ENCODE assay signal across 25 cellular contexts in the genomic region with DNA sequence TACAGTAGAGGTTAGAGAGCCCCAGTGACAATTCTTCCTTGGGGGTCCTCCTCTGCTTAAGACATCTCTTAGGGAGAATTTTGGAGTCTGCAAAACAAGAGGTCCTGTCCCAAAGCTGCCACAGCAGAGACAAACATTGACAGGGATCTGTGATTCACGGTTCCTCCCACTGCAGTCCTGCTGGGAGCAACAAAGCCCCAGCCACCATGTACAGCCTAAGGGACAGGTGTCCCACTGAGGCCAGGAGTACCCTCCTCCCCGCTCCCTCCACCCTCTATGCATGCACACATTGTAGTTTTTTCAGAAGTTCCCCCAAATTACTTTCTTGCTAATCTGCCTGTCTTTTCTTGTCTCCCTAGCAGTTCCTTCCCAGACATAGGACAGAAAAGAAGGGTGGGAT. TPM values are rescaled to one million over a fixed set of nuclear protein-coding genes. Genes with fewer than 3 reads are reported as not detected.
"Had no signal": no experiment of that assay in that cellular context is flagged by ENCODE, and none has a peak within 500 bp of the region (broad histone marks: within the 10 kb centered on the region; RNA-seq: fewer than 3 reads in every experiment).

No MANE protein-coding gene starts in this region.

- H3K4me1 Mint-ChIP-seq: activated CD4-positive, alpha-beta T cell treated with anti-CD3 and anti-CD28 coated beads, Interleukin-2, amount 10 ng/mL, durations not matched to agents 7 days and 5 days; brain; T-helper 17 cell had no signal

- H3K36me3 Mint-ChIP-seq: activated CD4-positive, alpha-beta memory T cell treated with anti-CD3 and anti-CD28 coated beads for 36 hours; activated naive CD8-positive, alpha-beta T cell; brain had no signal

- DNase-seq: activated CD4-positive, alpha-beta memory T cell treated with anti-CD3 and anti-CD28 coated beads for 36 hours; activated CD4-positive, alpha-beta T cell treated with anti-CD3 and anti-CD28 coated beads, Interleukin-2, amount 10 ng/mL, durations not matched to agents 7 days and 5 days; activated CD4-positive, CD25-positive, alpha-beta regulatory T cell; activated CD8-positive, alpha-beta memory T cell treated with anti-CD3 and anti-CD28 coated beads for 24 hours; activated gamma-delta T cell; activated naive CD4-positive, alpha-beta T cell treated with anti-CD3 and anti-CD28 coated beads for 36 hours; activated T-cell treated with anti-CD3 and anti-CD28 coated beads, Interleukin-2, amount 50 U/mL, for 4 hours; amygdala; MG63; MV-4-11; NCI-H1092 treated with DMSO at 0.1 percent for 48 hours; NCI-H1417 treated with DMSO at 0.1 percent for 48 hours; NCI-H1694; NCI-H2029; NCI-H2107; NCI-H2171 treated with DMSO at 0.1 percent for 48 hours; NCI-H226; NCI-H526 treated with DMSO at 0.1 percent for 48 hours; NK-92 treated with Interleukin-12 subunit alpha and Interleukin-12 subunit beta, amount 100 ng/mL, for 24 hours; SHP77; T-helper 17 cell; T-helper 9 cell had no signal

- H3K27ac Mint-ChIP-seq: activated CD4-positive, alpha-beta memory T cell treated with anti-CD3 and anti-CD28 coated beads for 36 hours; activated CD4-positive, alpha-beta T cell treated with anti-CD3 and anti-CD28 coated beads, Interleukin-2, amount 10 ng/mL, durations not matched to agents 7 days and 5 days; activated naive CD4-positive, alpha-beta T cell treated with anti-CD3 and anti-CD28 coated beads for 36 hours; activated naive CD8-positive, alpha-beta T cell; brain; T-helper 17 cell had no signal

- H3K4me3 ChIP-seq: MG63, SJSA1 had no signal

- H3K9me3 ChIP-seq: MG63, SJSA1 had no signal

- H3K36me3 ChIP-seq: MG63, SJSA1 had no signal

- H3K4me3 Mint-ChIP-seq: activated CD4-positive, alpha-beta memory T cell treated with anti-CD3 and anti-CD28 coated beads for 36 hours; activated CD4-positive, alpha-beta T cell treated with anti-CD3 and anti-CD28 coated beads, Interleukin-2, amount 10 ng/mL, durations not matched to agents 7 days and 5 days; activated naive CD4-positive, alpha-beta T cell treated with anti-CD3 and anti-CD28 coated beads for 36 hours; activated naive CD8-positive, alpha-beta T cell; activated T-cell treated with anti-CD3 and anti-CD28 coated beads, Interleukin-2, amount 50 U/mL, for 4 hours; brain; T-helper 17 cell had no signal

- H3K9me3 Mint-ChIP-seq: activated CD4-positive, alpha-beta memory T cell treated with anti-CD3 and anti-CD28 coated beads for 36 hours; activated CD4-positive, alpha-beta T cell treated with anti-CD3 and anti-CD28 coated beads, Interleukin-2, amount 10 ng/mL, durations not matched to agents 7 days and 5 days; activated naive CD4-positive, alpha-beta T cell treated with anti-CD3 and anti-CD28 coated beads for 36 hours; activated T-cell treated with anti-CD3 and anti-CD28 coated beads, Interleukin-2, amount 50 U/mL, for 4 hours had no signal

- H3K27me3 ChIP-seq: MG63 had no signal

- H3K4me1 ChIP-seq: SJSA1 had no signal

- ATAC-seq: activated T-cell treated with anti-CD3 and anti-CD28 coated beads, Interleukin-2, amount 50 U/mL, for 4 hours; T-helper 17 cell had no signal

RNA-seq across cellular contexts. Expression of a gene that starts 13.7 kb away (rescaled TPM):
- total RNA-seq: activated CD4-positive, alpha-beta memory T cell treated with anti-CD3 and anti-CD28 coated beads for 36 hours; activated naive CD4-positive, alpha-beta T cell treated with anti-CD3 and anti-CD28 coated beads for 36 hours; activated T-cell treated with anti-CD3 and anti-CD28 coated beads, Interleukin-2, amount 50 U/mL, for 4 hours had no signal
